In the genomic region with DNA sequence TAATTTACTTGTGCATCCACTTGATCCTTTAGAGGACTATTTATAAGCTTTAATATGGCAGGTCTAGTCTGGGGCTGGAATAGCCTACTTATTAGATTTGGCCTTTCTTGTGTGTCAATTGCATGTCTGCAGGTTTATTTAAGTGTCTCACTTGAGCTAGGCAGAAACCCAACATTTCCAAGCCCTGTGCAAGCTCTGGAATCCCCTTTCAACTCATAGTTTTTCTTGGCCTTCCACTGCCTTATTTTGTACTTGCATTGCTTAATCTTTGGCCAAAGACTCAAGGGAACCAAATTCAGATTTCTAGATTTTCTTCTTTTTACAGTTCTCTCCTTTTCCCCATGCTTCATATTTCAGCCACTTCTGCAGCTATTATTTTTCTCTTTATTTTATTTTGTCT, we compare ENCODE assay signal across 17 cellular contexts.
A peak's percentile ranks its signal among the peaks of the same experiment; 100 is the strongest.
DNase-seq lines count a peak whose midpoint lies in the region; ATAC-seq and TF ChIP-seq lines count a peak whose summit lies in the region.
"Had no signal": no experiment of that assay in that cellular context is flagged by ENCODE, and none has a peak within 500 bp of the region (broad histone marks: within the 10 kb centered on the region; RNA-seq: fewer than 3 reads in every experiment).

No MANE protein-coding gene starts in this region.

- H3K9me3 Mint-ChIP-seq in MCF 10A (ENCODE audit: unreplicated experiment), result peaks cover 2% of the 10 kb centered on the region

- no peak for TF ChIP-seq CTCF in thoracic aorta (IDR thresholded peaks at IDR 0.05)
- no peak for TF ChIP-seq CTCF in MCF 10A (IDR thresholded peaks at IDR 0.05; ENCODE audit: unreplicated experiment)

- H3K4me3 ChIP-seq in thoracic aorta (no peak overlapping the region), MG63 (no peak overlapping the region)
- H3K4me3 ChIP-seq: BLaER1, SJCRH30 had no signal

- CTCF ChIA-PET in MCF 10A (lab: Yijun Ruan, JAX), result interaction anchor here (0.6 to 1.0 kb wide), 2 partner anchors 17 to 187 kb away, joined by 3 to 5 read pairs; no protein-coding TSS in a partner anchor

- peak; percentile 28 for ATAC-seq in thoracic aorta (ENCODE audit: insufficient number of reproducible peaks, low FRiP score, low read depth)

- intact Hi-C loops in posterior cingulate gyrus (cut with DNase I), result no loop called here
- intact Hi-C loops in MCF 10A (cut with micrococcal nuclease), result no loop called here

- H3K36me3 ChIP-seq in thoracic aorta (no peaks in the 10 kb centered on the region), MG63 (no peaks in the 10 kb centered on the region)
- H3K36me3 ChIP-seq: BLaER1, SJCRH30 had no signal

- H3K27me3 ChIP-seq in thoracic aorta (replicated peaks; ENCODE audit: insufficient read depth) (no peaks in the 10 kb centered on the region), MG63 (no peaks in the 10 kb centered on the region)
- H3K27me3 ChIP-seq: BLaER1, SJCRH30 had no signal

- peaks cover 8 to 29% of the 10 kb centered on the region in 2 donors for H3K4me1 ChIP-seq in thoracic aorta (ENCODE audit: control insufficient read depth in 1 of 2, low read depth in 2 of 2)
- H3K4me1 ChIP-seq: BLaER1, SJCRH30 had no signal

- POLR2A ChIA-PET in MCF 10A (lab: Yijun Ruan, JAX), result no interaction called here

- no peaks in the 10 kb centered on the region for H3K27me3 Mint-ChIP-seq in MCF 10A (ENCODE audit: insufficient read depth, unreplicated experiment)
- H3K27me3 Mint-ChIP-seq: CD4-positive, CD25-positive, alpha-beta regulatory T cell had no signal

- H3K4me1 Mint-ChIP-seq in MCF 10A (ENCODE audit: insufficient read depth, unreplicated experiment), result no peaks in the 10 kb centered on the region
- H3K4me1 Mint-ChIP-seq: CD4-positive, CD25-positive, alpha-beta regulatory T cell had no signal

- H3K4me3 Mint-ChIP-seq in MCF 10A (ENCODE audit: unreplicated experiment), result no peak overlapping the region
- H3K4me3 Mint-ChIP-seq: CD4-positive, CD25-positive, alpha-beta regulatory T cell had no signal

- H3K9me3 ChIP-seq in thoracic aorta (no peaks in the 10 kb centered on the region), MG63 (no peaks in the 10 kb centered on the region)
- H3K9me3 ChIP-seq: BLaER1, SJCRH30 had no signal

- H3K36me3 Mint-ChIP-seq in MCF 10A (ENCODE audit: insufficient read depth, unreplicated experiment), result no peaks in the 10 kb centered on the region

- no TSS peak for BruUV-seq in MCF 10A (replicated peaks; lab: Mats Ljungman, UMichigan)

- H3K27ac ChIP-seq in thoracic aorta, result no peak overlapping the region
- H3K27ac ChIP-seq: BLaER1, SJCRH30 had no signal

- no peak overlapping the region for H3K27ac Mint-ChIP-seq in MCF 10A (ENCODE audit: low read depth, unreplicated experiment)
- H3K27ac Mint-ChIP-seq: CD4-positive, CD25-positive, alpha-beta regulatory T cell had no signal

- DNase-seq in NCI-H2227 (lab: John Stamatoyannopoulos, UW; ENCODE audit: unreplicated experiment) (peak; percentile 38), astrocyte of the hippocampus (ENCODE audit: low read depth, low spot score) (peak; percentile 49), fibroblast of the conjunctiva (ENCODE audit: low read depth) (peak; percentile 5), thoracic aorta (ENCODE audit: low spot score) (no peak), posterior cingulate gyrus (no peak), MG63 (no peak), MCF 10A (ENCODE audit: unreplicated experiment) (no peak)
- DNase-seq: CD4-positive, CD25-positive, alpha-beta regulatory T cell; NCI-H1092 treated with DMSO at 0.1 percent for 48 hours; NCI-H1436 treated with DMSO at 0.1 percent for 48 hours; NCI-H187 treated with DMSO at 0.1 percent for 48 hours; NCI-H2171 treated with DMSO at 0.1 percent for 48 hours; NCI-H446; NCI-H524 treated with DMSO at 0.1 percent for 48 hours; NCI-H774; SJCRH30 had no signal

Comparison
In these comparisons a context has a peak if more than half of its experiments do, and no peak if none do; other contexts are left out.
1. DNase-seq: peak in NCI-H2227 (single experiment), astrocyte of the hippocampus (single experiment) and fibroblast of the conjunctiva (single experiment); none in thoracic aorta (single experiment), posterior cingulate gyrus (0 of 10), MG63 (single experiment) and MCF 10A (single experiment).